In the genomic region with DNA sequence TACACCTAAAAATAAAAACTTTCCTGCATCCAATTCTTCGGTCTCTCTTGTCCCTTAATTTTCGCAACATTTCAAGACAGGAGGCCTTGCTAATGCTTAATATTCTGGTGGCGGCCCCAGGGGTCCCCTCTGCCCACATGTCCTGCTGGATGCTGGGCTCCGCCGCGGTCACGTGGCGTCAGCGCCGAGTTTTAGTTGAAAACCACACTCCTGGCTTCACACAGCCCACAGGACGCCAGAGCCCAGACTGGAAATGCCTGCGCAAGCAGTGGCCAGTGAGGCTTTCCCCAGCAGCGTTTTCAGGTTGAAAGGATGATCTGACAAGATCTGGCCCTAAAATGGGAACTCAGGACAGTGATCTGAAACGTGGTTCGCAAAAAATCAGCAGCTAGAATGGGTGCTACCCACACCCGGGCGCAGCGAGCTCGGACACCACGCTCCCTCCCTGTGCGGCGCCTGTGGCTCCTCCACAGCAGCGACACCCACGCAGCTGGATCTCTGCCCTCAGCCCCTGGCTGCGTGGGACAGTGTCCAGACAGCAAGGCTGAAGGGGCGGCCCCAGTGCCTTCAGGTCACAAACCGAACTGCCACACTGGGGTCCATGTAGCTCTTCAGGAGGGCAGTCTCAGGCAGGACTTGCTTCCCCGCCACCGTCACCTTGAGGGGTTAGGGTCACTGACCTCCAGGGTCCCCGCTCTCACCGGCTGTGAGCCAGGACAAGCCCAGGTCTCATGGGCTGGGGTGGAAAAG, we compare ENCODE assay signal across 29 cellular contexts. TPM values are rescaled to one million over a fixed set of nuclear protein-coding genes. Genes with fewer than 3 reads are reported as not detected.
"Had no signal": no experiment of that assay in that cellular context is flagged by ENCODE, and none has a peak within 500 bp of the region (broad histone marks: within the 10 kb centered on the region; RNA-seq: fewer than 3 reads in every experiment).

No MANE protein-coding gene starts in this region.

- H3K27ac Mint-ChIP-seq: activated CD4-positive, alpha-beta memory T cell treated with anti-CD3 and anti-CD28 coated beads, Interleukin-2, amount 10 ng/mL, durations not matched to agents 7 days and 5 days; activated CD4-positive, alpha-beta T cell treated with anti-CD3 and anti-CD28 coated beads, Interleukin-2, amount 10 ng/mL, durations not matched to agents 7 days and 5 days; activated naive CD4-positive, alpha-beta T cell treated with anti-CD3 and anti-CD28 coated beads, Interleukin-2, amount 50 U/mL, for 24 hours; activated naive CD8-positive, alpha-beta T cell treated with anti-CD3 and anti-CD28 coated beads, Interleukin-2, amount 50 U/mL, for 24 hours; endodermal cell; naive thymus-derived CD8-positive, alpha-beta T cell; WTC11 had no signal

- H3K4me3 Mint-ChIP-seq: activated CD4-positive, alpha-beta memory T cell treated with anti-CD3 and anti-CD28 coated beads, Interleukin-2, amount 10 ng/mL, durations not matched to agents 7 days and 5 days; activated CD4-positive, alpha-beta T cell treated with anti-CD3 and anti-CD28 coated beads, Interleukin-2, amount 10 ng/mL, durations not matched to agents 7 days and 5 days; activated naive CD4-positive, alpha-beta T cell treated with anti-CD3 and anti-CD28 coated beads, Interleukin-2, amount 50 U/mL, for 24 hours; activated naive CD8-positive, alpha-beta T cell treated with anti-CD3 and anti-CD28 coated beads, Interleukin-2, amount 50 U/mL, for 24 hours; endodermal cell; neural crest cell; WTC11 had no signal

- H3K27me3 Mint-ChIP-seq: activated CD4-positive, alpha-beta memory T cell treated with anti-CD3 and anti-CD28 coated beads, Interleukin-2, amount 10 ng/mL, durations not matched to agents 7 days and 5 days; activated CD4-positive, alpha-beta T cell treated with anti-CD3 and anti-CD28 coated beads, Interleukin-2, amount 10 ng/mL, durations not matched to agents 7 days and 5 days; activated naive CD4-positive, alpha-beta T cell treated with anti-CD3 and anti-CD28 coated beads, Interleukin-2, amount 50 U/mL, for 24 hours; activated naive CD8-positive, alpha-beta T cell treated with anti-CD3 and anti-CD28 coated beads, Interleukin-2, amount 50 U/mL, for 24 hours; naive thymus-derived CD8-positive, alpha-beta T cell had no signal

- H3K4me1 Mint-ChIP-seq: activated CD4-positive, alpha-beta T cell treated with anti-CD3 and anti-CD28 coated beads, Interleukin-2, amount 10 ng/mL, durations not matched to agents 7 days and 5 days; activated naive CD4-positive, alpha-beta T cell treated with anti-CD3 and anti-CD28 coated beads, Interleukin-2, amount 50 U/mL, for 24 hours; endodermal cell had no signal

- ATAC-seq: activated naive CD8-positive, alpha-beta T cell treated with anti-CD3 and anti-CD28 coated beads, Interleukin-2, amount 50 U/mL, for 24 hours; foreskin keratinocyte; heart left ventricle; left lobe of liver; lower lobe of right lung; naive thymus-derived CD8-positive, alpha-beta T cell; psoas muscle; WTC11 had no signal

- DNase-seq: activated CD4-positive, alpha-beta memory T cell treated with anti-CD3 and anti-CD28 coated beads, Interleukin-2, amount 10 ng/mL, durations not matched to agents 7 days and 5 days; activated CD4-positive, alpha-beta T cell treated with anti-CD3 and anti-CD28 coated beads for 1 hour; activated CD4-positive, alpha-beta T cell treated with anti-CD3 and anti-CD28 coated beads, Interleukin-2, amount 10 ng/mL, durations not matched to agents 7 days and 5 days; activated effector memory CD4-positive, alpha-beta T cell treated with Interleukin-2 at 50 U/mL for 16 hours; activated naive CD8-positive, alpha-beta T cell treated with anti-CD3 and anti-CD28 coated beads, Interleukin-2, amount 50 U/mL, for 24 hours; central memory CD4-positive, alpha-beta T cell; endodermal cell; foreskin keratinocyte; heart left ventricle; kidney glomerular epithelial cell; lower lobe of right lung; naive thymus-derived CD8-positive, alpha-beta T cell; occipital lobe; psoas muscle; stimulated activated CD4-positive, alpha-beta T cell treated with anti-CD3 and anti-CD28 coated beads, Interleukin-15, amount 100 ng/mL, for 24 hours; stimulated activated CD4-positive, alpha-beta T cell treated with anti-CD3 and anti-CD28 coated beads, Interleukin-2, amount 100 ng/mL, for 24 hours; stimulated activated naive CD4-positive, alpha-beta T cell treated with Interleukin-2 at 50 U/mL for 16 hours; T-helper 2 cell had no signal

RNA-seq across cellular contexts. Expression of a gene that starts 34.2 kb away (rescaled TPM):
- total RNA-seq: endodermal cell, foreskin keratinocyte, smooth muscle cell, WTC11 had no signal

RNA-seq across cellular contexts. Expression of a gene that starts 51.5 kb away (rescaled TPM):
- total RNA-seq: activated CD4-positive, alpha-beta memory T cell treated with anti-CD3 and anti-CD28 coated beads, Interleukin-2, amount 10 ng/mL, durations not matched to agents 7 days and 5 days; activated CD4-positive, alpha-beta T cell treated with anti-CD3 and anti-CD28 coated beads, Interleukin-2, amount 10 ng/mL, durations not matched to agents 7 days and 5 days; breast epithelium; endodermal cell; esophagus muscularis mucosa; foreskin keratinocyte; heart left ventricle; left lobe of liver; lower lobe of right lung; naive thymus-derived CD8-positive, alpha-beta T cell; neural crest cell; occipital lobe; psoas muscle; smooth muscle cell; subcutaneous adipose tissue; thoracic aorta; upper lobe of left lung; vagina; WTC11 had no signal
